ENCODE assay signal across 22 cellular contexts in the genomic region with DNA sequence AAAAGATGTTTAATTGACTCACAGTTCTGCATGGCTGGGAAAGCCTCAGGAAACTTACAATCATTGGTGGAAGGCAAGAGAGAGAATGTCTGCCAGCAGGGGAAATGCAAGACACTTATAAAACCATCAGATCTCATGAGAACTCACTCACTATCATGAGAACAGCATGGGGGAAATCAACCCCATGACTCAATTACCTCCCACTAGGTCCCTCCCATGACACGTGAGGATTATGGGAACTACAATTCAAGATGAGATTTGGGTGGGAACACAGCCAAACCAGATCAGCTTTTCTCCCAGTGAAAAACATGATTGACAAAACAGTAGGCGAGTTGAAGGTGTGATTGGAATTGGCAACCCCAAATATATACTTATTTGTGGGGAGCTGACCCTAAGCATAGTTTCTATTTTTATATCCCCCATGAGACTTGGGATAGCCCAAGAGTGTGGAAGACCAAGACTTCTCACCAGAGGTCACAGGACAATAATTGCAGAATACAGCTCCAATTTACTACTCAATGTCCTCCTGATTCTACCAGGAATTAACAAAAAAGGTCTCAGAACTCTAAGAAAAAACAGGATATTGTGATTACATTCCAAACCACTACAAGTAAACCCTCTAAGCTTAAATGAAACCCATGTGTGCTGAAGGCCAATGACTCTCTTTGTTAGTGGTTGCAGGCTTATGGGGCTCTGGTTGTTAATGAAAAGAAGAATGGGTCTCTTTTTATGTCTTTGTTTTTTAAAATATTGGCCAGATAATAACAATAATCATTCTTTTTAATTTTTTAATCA.
"Had no signal": no experiment of that assay in that cellular context is flagged by ENCODE, and none has a peak within 500 bp of the region (broad histone marks: within the 10 kb centered on the region; RNA-seq: fewer than 3 reads in every experiment).

No MANE protein-coding gene starts in this region.

- H3K27ac ChIP-seq: brain microvascular endothelial cell, gastroesophageal sphincter, hepatocyte, ovary, right lobe of liver, skin epidermis had no signal

- H3K4me1 ChIP-seq: gastroesophageal sphincter, right lobe of liver had no signal

- H3K36me3 ChIP-seq: brain microvascular endothelial cell, gastroesophageal sphincter, ovary, right lobe of liver had no signal

- H3K79me2 ChIP-seq: hepatocyte had no signal

- H3K9me3 ChIP-seq: gastroesophageal sphincter, ovary, right lobe of liver had no signal

- H3K4me3 ChIP-seq: gastroesophageal sphincter, hepatocyte, ovary, right lobe of liver, skin epidermis had no signal

- H3K27me3 ChIP-seq: brain microvascular endothelial cell, gastroesophageal sphincter, hepatocyte, ovary, right lobe of liver had no signal

- ATAC-seq: effector memory CD8-positive, alpha-beta T cell; gastroesophageal sphincter; left colon; naive thymus-derived CD4-positive, alpha-beta T cell; right lobe of liver; stimulated activated effector memory CD8-positive, alpha-beta T cell treated with anti-CD3 and anti-CD28 coated beads, Interleukin-12 subunit alpha, Interleukin-12 subunit beta, amount 100 ng/mL, for 72 hours had no signal

- H2AFZ ChIP-seq: hepatocyte had no signal

- H3K4me2 ChIP-seq: hepatocyte had no signal

- DNase-seq: activated CD4-positive, alpha-beta T cell treated with anti-CD3 and anti-CD28 coated beads for 4 hours; activated CD4-positive, alpha-beta T cell treated with anti-CD3 and anti-CD28 coated beads, Interleukin-2, amount 50 U/mL, for 48 hours; activated CD8-positive, alpha-beta memory T cell treated with anti-CD3 and anti-CD28 coated beads for 24 hours; activated effector memory CD4-positive, alpha-beta T cell treated with anti-CD3 and anti-CD28 coated beads, Interleukin-2, amount 50 U/mL, for 16 hours; activated naive CD4-positive, alpha-beta T cell treated with anti-CD3 and anti-CD28 coated beads for 36 hours; activated naive CD8-positive, alpha-beta T cell treated with anti-CD3 and anti-CD28 coated beads, Interleukin-2, amount 10 ng/mL, durations not matched to agents 7 days and 5 days; amniotic stem cell; brain microvascular endothelial cell; cortex of kidney; effector memory CD8-positive, alpha-beta T cell; left colon; midbrain; naive thymus-derived CD4-positive, alpha-beta T cell; ovary; right lobe of liver; stimulated activated CD4-positive, alpha-beta T cell treated with anti-CD3 and anti-CD28 coated beads, Interleukin-12 subunit alpha, Interleukin-12 subunit beta, amount 100 ng/mL, for 4 hours; stimulated activated CD4-positive, alpha-beta T cell treated with anti-CD3 and anti-CD28 coated beads, Interleukin-4, amount 100 ng/mL, for 24 hours; substantia nigra had no signal
